ENCODE assay signal across 1 cellular context in genomic region chr16:57297856-57298255, GRCh38.
TF ChIP-seq lines count a peak whose summit lies in the region.

No MANE protein-coding gene starts in this region.

TF ChIP-seq in HepG2, 621 proteins besides CTCF, POLR2A, EP300 and RAD21 (continued from another document):
- TF ChIP-seq HMGXB4 (CRISPR knock-in tag; IDR thresholded peaks at IDR 0.05; ENCODE audit: borderline replicate concordance in 1 of 2, low read depth in 1 of 2) = peak in 1 of 2 experiments; percentile 19; a peak in 1 of 4 replicates
- TF ChIP-seq, protein P1, sequence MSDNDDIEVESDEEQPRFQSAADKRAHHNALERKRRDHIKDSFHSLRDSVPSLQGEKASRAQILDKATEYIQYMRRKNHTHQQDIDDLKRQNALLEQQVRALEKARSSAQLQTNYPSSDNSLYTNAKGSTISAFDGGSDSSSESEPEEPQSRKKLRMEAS (IDR thresholded peaks at IDR 0.05) = no peak
- TF ChIP-seq, protein P2, sequence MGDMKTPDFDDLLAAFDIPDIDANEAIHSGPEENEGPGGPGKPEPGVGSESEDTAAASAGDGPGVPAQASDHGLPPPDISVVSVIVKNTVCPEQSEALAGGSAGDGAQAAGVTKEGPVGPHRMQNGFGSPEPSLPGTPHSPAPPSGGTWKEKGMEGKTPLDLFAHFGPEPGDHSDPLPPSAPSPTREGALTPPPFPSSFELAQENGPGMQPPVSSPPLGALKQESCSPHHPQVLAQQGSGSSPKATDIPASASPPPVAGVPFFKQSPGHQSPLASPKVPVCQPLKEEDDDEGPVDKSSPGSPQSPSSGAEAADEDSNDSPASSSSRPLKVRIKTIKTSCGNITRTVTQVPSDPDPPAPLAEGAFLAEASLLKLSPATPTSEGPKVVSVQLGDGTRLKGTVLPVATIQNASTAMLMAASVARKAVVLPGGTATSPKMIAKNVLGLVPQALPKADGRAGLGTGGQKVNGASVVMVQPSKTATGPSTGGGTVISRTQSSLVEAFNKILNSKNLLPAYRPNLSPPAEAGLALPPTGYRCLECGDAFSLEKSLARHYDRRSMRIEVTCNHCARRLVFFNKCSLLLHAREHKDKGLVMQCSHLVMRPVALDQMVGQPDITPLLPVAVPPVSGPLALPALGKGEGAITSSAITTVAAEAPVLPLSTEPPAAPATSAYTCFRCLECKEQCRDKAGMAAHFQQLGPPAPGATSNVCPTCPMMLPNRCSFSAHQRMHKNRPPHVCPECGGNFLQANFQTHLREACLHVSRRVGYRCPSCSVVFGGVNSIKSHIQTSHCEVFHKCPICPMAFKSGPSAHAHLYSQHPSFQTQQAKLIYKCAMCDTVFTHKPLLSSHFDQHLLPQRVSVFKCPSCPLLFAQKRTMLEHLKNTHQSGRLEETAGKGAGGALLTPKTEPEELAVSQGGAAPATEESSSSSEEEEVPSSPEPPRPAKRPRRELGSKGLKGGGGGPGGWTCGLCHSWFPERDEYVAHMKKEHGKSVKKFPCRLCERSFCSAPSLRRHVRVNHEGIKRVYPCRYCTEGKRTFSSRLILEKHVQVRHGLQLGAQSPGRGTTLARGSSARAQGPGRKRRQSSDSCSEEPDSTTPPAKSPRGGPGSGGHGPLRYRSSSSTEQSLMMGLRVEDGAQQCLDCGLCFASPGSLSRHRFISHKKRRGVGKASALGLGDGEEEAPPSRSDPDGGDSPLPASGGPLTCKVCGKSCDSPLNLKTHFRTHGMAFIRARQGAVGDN (CRISPR knock-in tag; IDR thresholded peaks at IDR 0.05) = peak; percentile 25
- no peak for TF ChIP-seq PTBP1 (IDR thresholded peaks at IDR 0.05; ENCODE audit: low read depth, low read length, poor library complexity, severe bottlenecking)
- TF ChIP-seq HNRNPUL1 (IDR thresholded peaks at IDR 0.05; ENCODE audit: low read depth, low read length) = no peak
- 0 out of 2 replicates have a peak, but pooled peaks have one; percentile 16 for TF ChIP-seq ZKSCAN8 (CRISPR knock-in tag; IDR thresholded peaks at IDR 0.05; ENCODE audit: borderline replicate concordance)
- TF ChIP-seq ZNF292 (CRISPR knock-in tag; IDR thresholded peaks at IDR 0.05; ENCODE audit: borderline replicate concordance, low read depth) = 0 out of 2 replicates have a peak, but pooled peaks have one; percentile 47
- no peak for TF ChIP-seq HIC2 (CRISPR knock-in tag; IDR thresholded peaks at IDR 0.05; ENCODE audit: low read depth)
- peak; percentile 49; the same call in 1 of the 2 replicates for TF ChIP-seq IRF9 (CRISPR knock-in tag; IDR thresholded peaks at IDR 0.05; ENCODE audit: borderline replicate concordance)
- TF ChIP-seq ZBTB20 (CRISPR knock-in tag; IDR thresholded peaks at IDR 0.05; ENCODE audit: borderline replicate concordance, low read depth) = peak; percentile 70; the same call in 1 of the 2 replicates
- TF ChIP-seq, protein P3, sequence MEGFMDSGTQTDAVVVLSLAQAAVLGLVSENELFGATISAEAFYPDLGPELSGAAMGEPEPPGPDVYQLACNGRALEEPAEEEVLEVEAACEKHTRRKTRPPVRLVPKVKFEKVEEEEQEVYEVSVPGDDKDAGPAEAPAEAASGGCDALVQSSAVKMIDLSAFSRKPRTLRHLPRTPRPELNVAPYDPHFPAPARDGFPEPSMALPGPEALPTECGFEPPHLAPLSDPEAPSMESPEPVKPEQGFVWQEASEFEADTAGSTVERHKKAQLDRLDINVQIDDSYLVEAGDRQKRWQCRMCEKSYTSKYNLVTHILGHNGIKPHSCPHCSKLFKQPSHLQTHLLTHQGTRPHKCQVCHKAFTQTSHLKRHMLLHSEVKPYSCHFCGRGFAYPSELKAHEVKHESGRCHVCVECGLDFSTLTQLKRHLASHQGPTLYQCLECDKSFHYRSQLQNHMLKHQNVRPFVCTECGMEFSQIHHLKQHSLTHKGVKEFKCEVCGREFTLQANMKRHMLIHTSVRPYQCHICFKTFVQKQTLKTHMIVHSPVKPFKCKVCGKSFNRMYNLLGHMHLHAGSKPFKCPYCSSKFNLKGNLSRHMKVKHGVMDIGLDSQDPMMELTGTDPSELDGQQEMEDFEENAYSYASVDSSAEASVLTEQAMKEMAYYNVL (CRISPR knock-in tag; IDR thresholded peaks at IDR 0.05; ENCODE audit: borderline replicate concordance) = 0 out of 2 replicates have a peak, but pooled peaks have one; percentile 61
- peak; percentile 90 for TF ChIP-seq ZMYM3 (CRISPR knock-in tag; IDR thresholded peaks at IDR 0.05)
- TF ChIP-seq SP4 (CRISPR knock-in tag; IDR thresholded peaks at IDR 0.05) = peak; percentile 13; the same call in 1 of the 2 replicates
- TF ChIP-seq SPEN (CRISPR knock-in tag; IDR thresholded peaks at IDR 0.05; ENCODE audit: low read depth) = 0 out of 2 replicates have a peak, but pooled peaks have one; percentile 16
- TF ChIP-seq SAP130 (CRISPR knock-in tag; IDR thresholded peaks at IDR 0.05; ENCODE audit: low read depth) = peak; percentile 49
- TF ChIP-seq ATF4 (CRISPR knock-in tag; IDR thresholded peaks at IDR 0.05) = no peak
- peak; percentile 66 for TF ChIP-seq SP5 (CRISPR knock-in tag; IDR thresholded peaks at IDR 0.05; ENCODE audit: borderline replicate concordance, low read depth)
- 0 out of 2 replicates have a peak, but pooled peaks have one; percentile 31 for TF ChIP-seq ZBTB7B (CRISPR knock-in tag; IDR thresholded peaks at IDR 0.05)
- TF ChIP-seq KDM5B (CRISPR knock-in tag; IDR thresholded peaks at IDR 0.05; ENCODE audit: borderline replicate concordance) = 0 out of 2 replicates have a peak, but pooled peaks have one; percentile 41
- no peak for TF ChIP-seq NFIB (CRISPR knock-in tag; IDR thresholded peaks at IDR 0.05; ENCODE audit: borderline replicate concordance)
